Comparison of ENCODE assay signal across 1 cellular context in the genomic region with DNA sequence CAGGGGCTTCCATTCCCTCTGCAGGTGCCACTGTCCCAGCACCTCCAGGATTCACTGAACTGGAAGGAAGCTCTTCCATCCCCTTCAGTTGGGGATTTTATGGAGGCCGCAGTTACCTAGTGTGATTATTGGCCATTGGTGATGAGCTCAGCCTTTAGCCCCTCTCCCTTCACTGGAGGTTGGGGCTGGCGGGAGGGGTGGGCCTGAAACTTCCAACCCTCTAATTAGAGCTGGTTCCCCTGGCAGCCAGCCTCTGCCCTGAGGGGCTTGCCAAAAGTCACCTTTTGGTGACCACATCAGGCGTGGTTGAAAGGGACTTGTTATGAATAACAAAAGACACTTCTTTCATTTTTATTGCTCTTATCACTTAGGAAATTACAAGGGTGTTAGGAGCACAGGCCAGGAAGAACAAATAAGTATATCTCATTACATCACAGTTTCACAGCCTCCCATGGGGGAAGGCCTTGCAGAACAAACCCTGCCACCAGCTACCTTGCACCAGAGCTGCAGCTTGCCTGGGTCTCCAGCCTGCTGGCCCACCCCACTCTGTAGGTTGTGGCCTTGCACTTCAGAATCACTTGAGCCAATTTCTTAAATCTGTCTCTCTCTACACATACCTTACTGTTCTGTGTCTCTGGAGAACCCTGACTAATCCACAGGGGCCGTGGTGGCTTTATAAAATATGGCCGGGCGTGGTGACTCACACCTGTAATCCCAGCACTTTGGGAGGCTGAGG.
TF ChIP-seq lines count a peak whose summit lies in the region.

No MANE protein-coding gene starts in this region.

TF ChIP-seq in HEK293, 187 proteins besides CTCF, POLR2A, EP300 and RAD21 (continued from another document and continues in another):
- TF ChIP-seq, protein P1, sequence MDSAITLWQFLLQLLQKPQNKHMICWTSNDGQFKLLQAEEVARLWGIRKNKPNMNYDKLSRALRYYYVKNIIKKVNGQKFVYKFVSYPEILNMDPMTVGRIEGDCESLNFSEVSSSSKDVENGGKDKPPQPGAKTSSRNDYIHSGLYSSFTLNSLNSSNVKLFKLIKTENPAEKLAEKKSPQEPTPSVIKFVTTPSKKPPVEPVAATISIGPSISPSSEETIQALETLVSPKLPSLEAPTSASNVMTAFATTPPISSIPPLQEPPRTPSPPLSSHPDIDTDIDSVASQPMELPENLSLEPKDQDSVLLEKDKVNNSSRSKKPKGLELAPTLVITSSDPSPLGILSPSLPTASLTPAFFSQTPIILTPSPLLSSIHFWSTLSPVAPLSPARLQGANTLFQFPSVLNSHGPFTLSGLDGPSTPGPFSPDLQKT (IDR thresholded peaks at IDR 0.05; ENCODE audit: borderline replicate concordance, low read depth, low read length) = no peak
- 0 out of 2 replicates have a peak, but pooled peaks have one; percentile 56 for TF ChIP-seq ZNF580 (tag by site-specific recombination; IDR thresholded peaks at IDR 0.05)
- TF ChIP-seq, protein P2, sequence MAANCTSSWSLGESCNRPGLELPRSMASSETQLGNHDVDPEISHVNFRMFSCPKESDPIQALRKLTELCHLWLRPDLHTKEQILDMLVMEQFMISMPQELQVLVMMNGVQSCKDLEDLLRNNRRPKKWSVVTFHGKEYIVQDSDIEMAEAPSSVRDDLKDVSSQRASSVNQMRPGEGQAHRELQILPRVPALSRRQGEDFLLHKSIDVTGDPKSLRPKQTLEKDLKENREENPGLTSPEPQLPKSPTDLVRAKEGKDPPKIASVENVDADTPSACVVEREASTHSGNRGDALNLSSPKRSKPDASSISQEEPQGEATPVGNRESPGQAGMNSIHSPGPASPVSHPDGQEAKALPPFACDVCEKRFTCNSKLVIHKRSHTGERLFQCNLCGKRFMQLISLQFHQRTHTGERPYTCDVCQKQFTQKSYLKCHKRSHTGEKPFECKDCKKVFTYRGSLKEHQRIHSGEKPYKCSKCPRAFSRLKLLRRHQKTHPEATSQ (tag by site-specific recombination; IDR thresholded peaks at IDR 0.05) = no peak
- TF ChIP-seq KLF8 (tag by site-specific recombination; IDR thresholded peaks at IDR 0.05) = no peak
- peak; percentile 35; the same call in 1 of the 2 replicates for TF ChIP-seq ZBTB17 (tag by site-specific recombination; IDR thresholded peaks at IDR 0.05)
- TF ChIP-seq ZNF677 (tag by site-specific recombination; IDR thresholded peaks at IDR 0.05) = no peak
- TF ChIP-seq ZNF335 (tag by site-specific recombination; conservative IDR thresholded peaks at IDR 0.05) = no peak
- TF ChIP-seq ZBTB48 (tag by site-specific recombination; IDR thresholded peaks at IDR 0.05) = 0 out of 2 replicates have a peak, but pooled peaks have one; percentile 15
- TF ChIP-seq, protein P3, sequence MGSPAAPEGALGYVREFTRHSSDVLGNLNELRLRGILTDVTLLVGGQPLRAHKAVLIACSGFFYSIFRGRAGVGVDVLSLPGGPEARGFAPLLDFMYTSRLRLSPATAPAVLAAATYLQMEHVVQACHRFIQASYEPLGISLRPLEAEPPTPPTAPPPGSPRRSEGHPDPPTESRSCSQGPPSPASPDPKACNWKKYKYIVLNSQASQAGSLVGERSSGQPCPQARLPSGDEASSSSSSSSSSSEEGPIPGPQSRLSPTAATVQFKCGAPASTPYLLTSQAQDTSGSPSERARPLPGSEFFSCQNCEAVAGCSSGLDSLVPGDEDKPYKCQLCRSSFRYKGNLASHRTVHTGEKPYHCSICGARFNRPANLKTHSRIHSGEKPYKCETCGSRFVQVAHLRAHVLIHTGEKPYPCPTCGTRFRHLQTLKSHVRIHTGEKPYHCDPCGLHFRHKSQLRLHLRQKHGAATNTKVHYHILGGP (tag by site-specific recombination; IDR thresholded peaks at IDR 0.05) = no peak
- TF ChIP-seq ZNF157 (tag by site-specific recombination; IDR thresholded peaks at IDR 0.05) = no peak
- no peak for TF ChIP-seq ZNF202 (tag by site-specific recombination; IDR thresholded peaks at IDR 0.05; ENCODE audit: borderline replicate concordance)
- TF ChIP-seq REPIN1 (tag by site-specific recombination; IDR thresholded peaks at IDR 0.05; ENCODE audit: low read depth) = no peak
- peak; percentile 46; the same call in 1 of the 2 replicates for TF ChIP-seq ZNF610 (tag by site-specific recombination; IDR thresholded peaks at IDR 0.05; ENCODE audit: borderline replicate concordance)
- TF ChIP-seq OVOL3 (tag by site-specific recombination; IDR thresholded peaks at IDR 0.05) = peak; percentile 87
- no peak for TF ChIP-seq HOXC10 (CRISPR knock-in tag; IDR thresholded peaks at IDR 0.05)
- no peak for TF ChIP-seq ZNF560 (tag by site-specific recombination; IDR thresholded peaks at IDR 0.05; ENCODE audit: borderline replicate concordance)
- TF ChIP-seq YY2 (tag by site-specific recombination; IDR thresholded peaks at IDR 0.05) = no peak
- peak; percentile 81 for TF ChIP-seq INSM2 (tag by site-specific recombination; IDR thresholded peaks at IDR 0.05)
- no peak for TF ChIP-seq ZNF626 (tag by site-specific recombination; IDR thresholded peaks at IDR 0.05)
- 0 out of 2 replicates have a peak, but pooled peaks have one; percentile 18 for TF ChIP-seq ZSCAN4 (tag by site-specific recombination; IDR thresholded peaks at IDR 0.05)
- TF ChIP-seq ZSCAN23 (tag by site-specific recombination; IDR thresholded peaks at IDR 0.05) = peak; percentile 89
- no peak for TF ChIP-seq ZNF571 (tag by site-specific recombination; IDR thresholded peaks at IDR 0.05)
- TF ChIP-seq OSR2 (tag by site-specific recombination; IDR thresholded peaks at IDR 0.05) = peak; percentile 96
- no peak for TF ChIP-seq ZNF544 (tag by site-specific recombination; IDR thresholded peaks at IDR 0.05)
- TF ChIP-seq ZBTB8A (tag by site-specific recombination; IDR thresholded peaks at IDR 0.05) = peak; percentile 80
- peak; percentile 70 for TF ChIP-seq PRDM10 (tag by site-specific recombination; IDR thresholded peaks at IDR 0.05)
- peak; percentile 60 for TF ChIP-seq WT1 (tag by site-specific recombination; IDR thresholded peaks at IDR 0.05)
- no peak for TF ChIP-seq ZBTB10 (tag by site-specific recombination; IDR thresholded peaks at IDR 0.05)
- no peak for TF ChIP-seq ZNF239 (tag by site-specific recombination; IDR thresholded peaks at IDR 0.05)
- no peak for TF ChIP-seq ZNF132 (tag by site-specific recombination; IDR thresholded peaks at IDR 0.05; ENCODE audit: borderline replicate concordance)
- no peak for TF ChIP-seq ZNF776 (tag by site-specific recombination; IDR thresholded peaks at IDR 0.05; ENCODE audit: borderline replicate concordance)
- TF ChIP-seq ZNF121 (tag by site-specific recombination; IDR thresholded peaks at IDR 0.05) = no peak
- TF ChIP-seq, protein P4, sequence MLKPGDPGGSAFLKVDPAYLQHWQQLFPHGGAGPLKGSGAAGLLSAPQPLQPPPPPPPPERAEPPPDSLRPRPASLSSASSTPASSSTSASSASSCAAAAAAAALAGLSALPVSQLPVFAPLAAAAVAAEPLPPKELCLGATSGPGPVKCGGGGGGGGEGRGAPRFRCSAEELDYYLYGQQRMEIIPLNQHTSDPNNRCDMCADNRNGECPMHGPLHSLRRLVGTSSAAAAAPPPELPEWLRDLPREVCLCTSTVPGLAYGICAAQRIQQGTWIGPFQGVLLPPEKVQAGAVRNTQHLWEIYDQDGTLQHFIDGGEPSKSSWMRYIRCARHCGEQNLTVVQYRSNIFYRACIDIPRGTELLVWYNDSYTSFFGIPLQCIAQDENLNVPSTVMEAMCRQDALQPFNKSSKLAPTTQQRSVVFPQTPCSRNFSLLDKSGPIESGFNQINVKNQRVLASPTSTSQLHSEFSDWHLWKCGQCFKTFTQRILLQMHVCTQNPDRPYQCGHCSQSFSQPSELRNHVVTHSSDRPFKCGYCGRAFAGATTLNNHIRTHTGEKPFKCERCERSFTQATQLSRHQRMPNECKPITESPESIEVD (tag by site-specific recombination; IDR thresholded peaks at IDR 0.05) = peak; percentile 98
- no peak for TF ChIP-seq SALL2 (tag by site-specific recombination; IDR thresholded peaks at IDR 0.05; ENCODE audit: borderline replicate concordance)
- no peak for TF ChIP-seq ZNF555 (tag by site-specific recombination; conservative IDR thresholded peaks at IDR 0.05)
- TF ChIP-seq ZNF311 (tag by site-specific recombination; IDR thresholded peaks at IDR 0.05; ENCODE audit: borderline replicate concordance) = no peak
- no peak; the same call in 1 of the 2 replicates for TF ChIP-seq ZNF18 (tag by site-specific recombination; IDR thresholded peaks at IDR 0.05)
- TF ChIP-seq SCRT1 (tag by site-specific recombination; IDR thresholded peaks at IDR 0.05; ENCODE audit: borderline replicate concordance) = no peak
